ENCODE assay signal across 8 cellular contexts in genomic region chr7:105527737-105528136, GRCh38. TPM values are rescaled to one million over a fixed set of nuclear protein-coding genes. Genes with fewer than 3 reads are reported as not detected.
"Had no signal": no experiment of that assay in that cellular context is flagged by ENCODE, and none has a peak within 500 bp of the region (broad histone marks: within the 10 kb centered on the region; RNA-seq: fewer than 3 reads in every experiment).

No MANE protein-coding gene starts in this region.

RNA-seq across cellular contexts. Expression of gene EFCAB10, which starts 53.6 kb away (rescaled TPM):
- total RNA-seq: OCI-LY7, PC-9, Peyer's patch, Right ventricle myocardium inferior, Right ventricle myocardium superior, RPMI7951, SJSA1, SK-MEL-5 had no signal
